8 cellular contexts compared by ENCODE assay signal in genomic region chr7:45573636-45574470, GRCh38. TPM values are rescaled to one million over a fixed set of nuclear protein-coding genes. Genes with fewer than 3 reads are reported as not detected.
DNase-seq lines count a peak whose midpoint lies in the region; TF ChIP-seq lines count a peak whose summit lies in the region.

ADCY1 (plus strand) TSS chr7:45574368; CDS start chr7:45574544, 176 bp downstream.

- no peak within 1 kb of the TSS for H3K27ac ChIP-seq in SJSA1

- no peak for TF ChIP-seq CTCF in fibroblast of mammary gland (conservative IDR thresholded peaks at IDR 0.05; ENCODE audit: control insufficient read depth, insufficient read depth, low read depth, low read length)

- H3K4me3 ChIP-seq in SJSA1 (peak within 1 kb of the TSS; percentile 22), fibroblast of mammary gland (ENCODE audit: control insufficient read depth, low read depth, low read length) (peak within 1 kb of the TSS; percentile 12)

- H3K4me1 ChIP-seq in SJSA1 (replicated peaks) = peaks cover 6% of the 10 kb centered on the region

- H3K9me3 ChIP-seq in SJSA1 (replicated peaks) = no peaks in the 10 kb centered on the region; the same call in 1 of the 2 replicates

- peak; percentile 27 for DNase-seq in activated T-cell treated with anti-CD3 and anti-CD28 coated beads for 48 hours (ENCODE audit: low read depth)
- no peak for DNase-seq in activated T-cell treated with anti-CD3 and anti-CD28 coated beads for 4 hours
- DNase-seq in SJSA1 (ENCODE audit: low read depth in 1 of 2, low spot score in 2 of 2) = no peak
- no peak for DNase-seq in fibroblast of mammary gland (ENCODE audit: low read depth)
- DNase-seq in posterior vena cava (ENCODE audit: low spot score) = no peak
- DNase-seq in NCI-H128 (lab: John Stamatoyannopoulos, UW; ENCODE audit: unreplicated experiment) = no peak
- DNase-seq in mucosa of gallbladder (ENCODE audit: low spot score) = no peak
- DNase-seq in SW480 (ENCODE audit: low spot score) = no peak

- no peaks in the 10 kb centered on the region for H3K36me3 ChIP-seq in SJSA1

- H3K27me3 ChIP-seq in SJSA1 (replicated peaks) = peaks cover 54% of the 10 kb centered on the region

- intact Hi-C loops in posterior vena cava (cut with DNase I) = no loop called here

RNA-seq across cellular contexts. Expression of gene ADCY1, which starts in this region (rescaled TPM):
- total RNA-seq in SJSA1 (2014; rRNA removed; shearing (Covaris generic)) = 0.05 TPM in 1 of 2 replicates, not detected in the other
- total RNA-seq in posterior vena cava (10 to 100 TPM; 13.7 to 14.7 TPM), mucosa of gallbladder (1.5 TPM)
